ENCODE assay signal across 8 cellular contexts in genomic region chr7:92134271-92135099, GRCh38. TPM values are rescaled to one million over a fixed set of nuclear protein-coding genes. Genes with fewer than 3 reads are reported as not detected.
DNase-seq lines count a peak whose midpoint lies in the region; ATAC-seq, FAIRE-seq and TF ChIP-seq lines count a peak whose summit lies in the region.

Gene CYP51A1 (minus strand): TSS chr7:92134477. CDS start chr7:92134364, 113 bp downstream.

- H3K4me2 ChIP-seq in HepG2 (ENCODE audit: low read depth, low read length): peak within 1 kb of the TSS; percentile 98

- peak; percentile 36 for FAIRE-seq in HepG2 (lab: Jason Lieb, UNC)

- ATAC-seq in CD4-positive, CD25-positive, alpha-beta regulatory T cell (ENCODE audit: low read depth in 2 of 2): peak; percentile 86 to 88
- ATAC-seq in GM19452 (IDR thresholded peaks at IDR 0.05; ENCODE audit: unreplicated experiment) (peak; percentile 90), HG03575 (IDR thresholded peaks at IDR 0.05; ENCODE audit: extremely low read depth, insufficient number of reproducible peaks, low FRiP score, unreplicated experiment) (peak; percentile 61), HepG2 (peak; percentile 91)

- TF ChIP-seq EP300 in HepG2 (IDR thresholded peaks at IDR 0.05; ENCODE audit: low read depth in 2 of 2, low read length in 2 of 2) (no peak; a peak in 1 of 4 replicates), HepG2 (CRISPR knock-in tag; IDR thresholded peaks at IDR 0.05; ENCODE audit: borderline replicate concordance) (peak; percentile 70; the same call in 1 of the 2 replicates)

- TF ChIP-seq RAD21 in HepG2 (CRISPR knock-in tag; IDR thresholded peaks at IDR 0.05): peak; percentile 45; the same call in 1 of the 2 replicates

- H3K36me3 Mint-ChIP-seq in CD4-positive, CD25-positive, alpha-beta regulatory T cell: no peaks in the 10 kb centered on the region

- H3K4me3 ChIP-seq in CD4-positive, CD25-positive, alpha-beta regulatory T cell (ENCODE audit: low read depth, low read length): peak within 1 kb of the TSS; percentile 81
- peak within 1 kb of the TSS; percentile 95 to 100 (median 98) for H3K4me3 ChIP-seq in HepG2 (replicated peaks in 1 of 3; ENCODE audit: insufficient read depth in 1 of 3, low read depth in 2 of 3, low read length in 3 of 3)

- peak; percentile 84 to 93 for TF ChIP-seq POLR2A in HepG2 (IDR thresholded peaks at IDR 0.05; ENCODE audit: insufficient read depth in 1 of 2, low read depth in 2 of 2, low read length in 2 of 2)

- peak within 1 kb of the TSS; percentile 90 for H3K27ac ChIP-seq in CD4-positive, CD25-positive, alpha-beta regulatory T cell (ENCODE audit: insufficient read depth, low read length, poor library complexity, severe bottlenecking)
- peak within 1 kb of the TSS; percentile 98 for H3K27ac ChIP-seq in HepG2 (ENCODE audit: extremely low read length, insufficient read depth, low read length)

- peaks cover 23% of the 10 kb centered on the region for H3K4me1 ChIP-seq in CD4-positive, CD25-positive, alpha-beta regulatory T cell (ENCODE audit: control insufficient read depth, insufficient read depth, low read length, poor library complexity, severe bottlenecking)
- H3K4me1 ChIP-seq in HepG2 (ENCODE audit: insufficient read depth, low read length): peaks cover 46% of the 10 kb centered on the region

- H3K27me3 Mint-ChIP-seq in CD4-positive, CD25-positive, alpha-beta regulatory T cell: peaks cover 4% of the 10 kb centered on the region

- BruUV-seq in HepG2 (replicated peaks; lab: Mats Ljungman, UMichigan): no TSS peak

- peak; percentile 28; the same call in 1 of the 2 replicates for TF ChIP-seq CTCF in HepG2 (CRISPR knock-in tag; IDR thresholded peaks at IDR 0.05)

- peaks cover 40% of the 10 kb centered on the region for H4K20me1 ChIP-seq in HepG2 (ENCODE audit: insufficient read depth, low read length)

- H3K4me1 Mint-ChIP-seq in CD4-positive, CD25-positive, alpha-beta regulatory T cell: peaks cover 6 to 43% (median 27%) of the 10 kb centered on the region in 4 donors

- H2AFZ ChIP-seq in HepG2 (ENCODE audit: low read length): no peak within 1 kb of the TSS

- H3K9me3 ChIP-seq in CD4-positive, CD25-positive, alpha-beta regulatory T cell (ENCODE audit: control insufficient read depth in 2 of 2, low read length in 2 of 2): no peaks in the 10 kb centered on the region
- H3K9me3 ChIP-seq in HepG2 (ENCODE audit: low read length): no peaks in the 10 kb centered on the region

- 2% methylated on average over 31 of the region's 74 CpGs for WGBS in HepG2 (ENCODE audit: low lambda C conversion rate)

- CTCF ChIA-PET in HepG2 (lab: Yijun Ruan, JAX; ENCODE audit: low intra/inter-chr PET ratio, low total read pairs): no interaction called here

- H3K4me3 Mint-ChIP-seq in CD4-positive, CD25-positive, alpha-beta regulatory T cell: peak within 1 kb of the TSS; percentile 94 to 100 (median 98)

- peaks cover 52% of the 10 kb centered on the region for H3K79me2 ChIP-seq in HepG2 (ENCODE audit: insufficient read depth, low read length)

- DNase-seq in CD4-positive, CD25-positive, alpha-beta regulatory T cell: peak; percentile 89 to 97 (median 94)
- DNase-seq in NCI-H82 (lab: John Stamatoyannopoulos, UW): peak; percentile 97
- peak; percentile 94 to 95 for DNase-seq in activated CD4-positive, alpha-beta T cell treated with anti-CD3 and anti-CD28 coated beads, Interleukin-2, amount 50 U/mL, for 48 hours
- peak; percentile 94 for DNase-seq in dermis blood vessel endothelial cell
- DNase-seq in HepG2 (ENCODE audit: low spot score): peak; percentile 84
- DNase-seq in stimulated activated CD4-positive, alpha-beta T cell treated with anti-CD3 and anti-CD28 coated beads, Interleukin-2, amount 100 ng/mL, for 48 hours: peak; percentile 90 to 91

- no peaks in the 10 kb centered on the region for H3K27me3 ChIP-seq in CD4-positive, CD25-positive, alpha-beta regulatory T cell (ENCODE audit: control insufficient read depth, insufficient read depth, low read length)
- H3K27me3 ChIP-seq in HepG2 (ENCODE audit: control insufficient read depth in 1 of 2, insufficient read depth in 2 of 2, low read length in 2 of 2): no peaks in the 10 kb centered on the region; a peak in 1 of 5 replicates

- in situ Hi-C loops in HepG2 (cut with HindIII; ENCODE audit: extremely low pct_ligation_motif_present, low pct_unique_long_range_greater_than_20kb): no loop called here

- H3K27ac Mint-ChIP-seq in CD4-positive, CD25-positive, alpha-beta regulatory T cell: peak within 1 kb of the TSS; percentile 95 to 100 (median 99)

- H3K9me3 Mint-ChIP-seq in CD4-positive, CD25-positive, alpha-beta regulatory T cell: peaks cover 0 to 3% (median 0%) of the 10 kb centered on the region in 7 donors

- peaks cover 6% of the 10 kb centered on the region for H3K36me3 ChIP-seq in CD4-positive, CD25-positive, alpha-beta regulatory T cell (ENCODE audit: control insufficient read depth, insufficient read depth, low read length)
- H3K36me3 ChIP-seq in HepG2 (replicated peaks in 1 of 2; ENCODE audit: control insufficient read depth in 1 of 2, insufficient read depth in 2 of 2, low read length in 2 of 2): peaks cover 3 to 20% of the 10 kb centered on the region in 2 experiments; a peak in 4 of 5 replicates

- intact Hi-C loops in HepG2 (cut with micrococcal nuclease; ENCODE audit: unreplicated experiment): loop anchor here (1.0 to 5.0 kb wide), 4 partner anchors 111 to 393 kb away; partner anchors contain the start of genes ANKIB1, GATAD1, KRIT1 and MTERF1

- POLR2A ChIA-PET in HepG2 (lab: Yijun Ruan, JAX): interaction anchor here (0.6 to 1.5 kb wide), 8 partner anchors 9 to 394 kb away, joined by 3 to 7 read pairs (median 4); partner anchors contain the start of genes GATAD1, PEX1 and RBM48

- peak within 1 kb of the TSS; percentile 94 for H3K9ac ChIP-seq in HepG2 (ENCODE audit: insufficient read depth, low read depth, low read length)

TF ChIP-seq in HepG2, 621 proteins besides CTCF, POLR2A, EP300 and RAD21 (continues in another document):
- TF ChIP-seq ATF6 (CRISPR knock-in tag; conservative IDR thresholded peaks at IDR 0.05): no peak
- peak; percentile 1 for TF ChIP-seq CBX1 (IDR thresholded peaks at IDR 0.05; ENCODE audit: low read depth)
- TF ChIP-seq POGK (CRISPR knock-in tag; conservative IDR thresholded peaks at IDR 0.05): 0 out of 2 replicates have a peak, but pooled peaks have one; percentile 58

RNA-seq across cellular contexts. Expression of gene CYP51A1, which starts in this region (rescaled TPM):
- total RNA-seq in CD4-positive, CD25-positive, alpha-beta regulatory T cell: 29.0 TPM
- polyA plus RNA-seq in CD4-positive, CD25-positive, alpha-beta regulatory T cell: 10 to 100 TPM; 11.2 to 15.7 (median 14.7) TPM
- 183 and 218 TPM in 2 replicates for total RNA-seq in dermis blood vessel endothelial cell
- 194 and 260 TPM in 2 replicates for total RNA-seq in HepG2 (2016; rRNA removed; fragmentation: Illumina TruSeq; extraction: Trizol)
- total RNA-seq in HepG2 (2016; cell fraction: cytosol; rRNA removed; fragmentation: Illumina TruSeq; extraction: Trizol; ENCODE audit: low read depth): 48.9 and 55.6 TPM in 2 replicates
- total RNA-seq in HepG2 (2016; cell fraction: insoluble cytoplasmic fraction; rRNA removed; fragmentation: Illumina TruSeq; extraction: Trizol): 204 and 264 TPM in 2 replicates
- total RNA-seq in HepG2 (2016; cell fraction: membrane; rRNA removed; fragmentation: Illumina TruSeq; extraction: Trizol): 86.8 and 98.1 TPM in 2 replicates
- total RNA-seq in HepG2 (2016; cell fraction: nucleus; rRNA removed; fragmentation: Illumina TruSeq; extraction: Trizol): 194 and 215 TPM in 2 replicates
- polyA plus RNA-seq in HepG2 (2011; rRNA removed): 15.4 and 21.9 TPM in 2 replicates
- polyA plus RNA-seq in HepG2 (2011; cell fraction: cytosol; rRNA removed): 10.3 and 23.0 TPM in 2 replicates
- 4.8 and 9.7 TPM in 2 replicates for polyA plus RNA-seq in HepG2 (2011; cell fraction: nucleus; rRNA removed)
- polyA plus RNA-seq in HepG2 (2012): 126 and 140 TPM in 2 replicates
- polyA plus RNA-seq in HepG2 (2016; cell fraction: cytosol; fragmentation: Illumina TruSeq; extraction: Trizol; ENCODE audit: low read depth): 10.5 and 11.8 TPM in 2 replicates
- 87.6 and 99.1 TPM in 2 replicates for polyA plus RNA-seq in HepG2 (2016; cell fraction: insoluble cytoplasmic fraction; fragmentation: Illumina TruSeq; extraction: Trizol; ENCODE audit: low read depth)
- polyA plus RNA-seq in HepG2 (2016; cell fraction: membrane; fragmentation: Illumina TruSeq; extraction: Trizol; ENCODE audit: low read depth): 25.9 and 27.7 TPM in 2 replicates
- 133 and 149 TPM in 2 replicates for polyA plus RNA-seq in HepG2 (2016; cell fraction: nucleus; fragmentation: Illumina TruSeq; extraction: Trizol; ENCODE audit: insufficient read depth, low read depth)
- 18.6 and 28.9 TPM in 2 replicates for polyA minus RNA-seq in HepG2 (2011; rRNA and poly(A)+ RNA removed; ENCODE audit: low replicate concordance)
- polyA minus RNA-seq in HepG2 (2011; cell fraction: cytosol; rRNA and poly(A)+ RNA removed): 39.5 and 63.8 TPM in 2 replicates
- polyA minus RNA-seq in HepG2 (2011; cell fraction: nucleus; rRNA and poly(A)+ RNA removed): 15.2 and 24.9 TPM in 2 replicates

Comparison
In these comparisons a context has a peak if more than half of its experiments do, and no peak if none do; other contexts are left out.
1. Peak in every context shown above with its lines: DNase-seq, ATAC-seq, H3K4me3 ChIP-seq and H3K27ac ChIP-seq.